Comparison of ENCODE assay signal across 1 cellular context in genomic region chr18:7830468-7830867, GRCh38.
A peak's percentile ranks its signal among the peaks of the same experiment; 100 is the strongest.
TF ChIP-seq lines count a peak whose summit lies in the region.

No MANE protein-coding gene starts in this region.

TF ChIP-seq in HepG2, 621 proteins besides CTCF, POLR2A, EP300 and RAD21 (continued from another document):
- TF ChIP-seq SNAPC4 (CRISPR knock-in tag; IDR thresholded peaks at IDR 0.05): no peak
- TF ChIP-seq ZNF652 (CRISPR knock-in tag; IDR thresholded peaks at IDR 0.05; ENCODE audit: borderline replicate concordance, low read depth): no peak
- no peak for TF ChIP-seq SP4 (CRISPR knock-in tag; IDR thresholded peaks at IDR 0.05)
- TF ChIP-seq RFXAP (CRISPR knock-in tag; IDR thresholded peaks at IDR 0.05; ENCODE audit: borderline replicate concordance): peak; percentile 98
- TF ChIP-seq RFXANK (CRISPR knock-in tag; IDR thresholded peaks at IDR 0.05): peak; percentile 99
- TF ChIP-seq RFX5 (IDR thresholded peaks at IDR 0.05; ENCODE audit: low read depth, low read length): peak; percentile 98
- 0 out of 2 replicates have a peak, but pooled peaks have one; percentile 30 for TF ChIP-seq NFYC (CRISPR knock-in tag; IDR thresholded peaks at IDR 0.05)
- no peak for TF ChIP-seq DRAP1 (CRISPR knock-in tag; IDR thresholded peaks at IDR 0.05)
- no peak for TF ChIP-seq TFE3 (CRISPR knock-in tag; IDR thresholded peaks at IDR 0.05)
- TF ChIP-seq MED8 (CRISPR knock-in tag; IDR thresholded peaks at IDR 0.05; ENCODE audit: insufficient replicate concordance): no peak
- TF ChIP-seq CEBPG (CRISPR knock-in tag; IDR thresholded peaks at IDR 0.05): no peak
- no peak for TF ChIP-seq ZNF484 (CRISPR knock-in tag; IDR thresholded peaks at IDR 0.05; ENCODE audit: borderline replicate concordance, low read depth)
- TF ChIP-seq ZNF83 (CRISPR knock-in tag; IDR thresholded peaks at IDR 0.05; ENCODE audit: borderline replicate concordance): no peak
- no peak for TF ChIP-seq ZNF792 (CRISPR knock-in tag; IDR thresholded peaks at IDR 0.05)
- no peak for TF ChIP-seq KLF6 (CRISPR knock-in tag; IDR thresholded peaks at IDR 0.05)
- TF ChIP-seq PHF21A (CRISPR knock-in tag; IDR thresholded peaks at IDR 0.05): no peak
- no peak for TF ChIP-seq ZFP82 (CRISPR knock-in tag; IDR thresholded peaks at IDR 0.05; ENCODE audit: borderline replicate concordance)
- TF ChIP-seq ZNF33A (CRISPR knock-in tag; IDR thresholded peaks at IDR 0.05; ENCODE audit: borderline replicate concordance): no peak
- TF ChIP-seq ZNF790 (CRISPR knock-in tag; IDR thresholded peaks at IDR 0.05; ENCODE audit: borderline replicate concordance): no peak
- TF ChIP-seq RNF219 (CRISPR knock-in tag; IDR thresholded peaks at IDR 0.05): no peak
